Comparison of ENCODE assay signal across 14 cellular contexts in the genomic region with DNA sequence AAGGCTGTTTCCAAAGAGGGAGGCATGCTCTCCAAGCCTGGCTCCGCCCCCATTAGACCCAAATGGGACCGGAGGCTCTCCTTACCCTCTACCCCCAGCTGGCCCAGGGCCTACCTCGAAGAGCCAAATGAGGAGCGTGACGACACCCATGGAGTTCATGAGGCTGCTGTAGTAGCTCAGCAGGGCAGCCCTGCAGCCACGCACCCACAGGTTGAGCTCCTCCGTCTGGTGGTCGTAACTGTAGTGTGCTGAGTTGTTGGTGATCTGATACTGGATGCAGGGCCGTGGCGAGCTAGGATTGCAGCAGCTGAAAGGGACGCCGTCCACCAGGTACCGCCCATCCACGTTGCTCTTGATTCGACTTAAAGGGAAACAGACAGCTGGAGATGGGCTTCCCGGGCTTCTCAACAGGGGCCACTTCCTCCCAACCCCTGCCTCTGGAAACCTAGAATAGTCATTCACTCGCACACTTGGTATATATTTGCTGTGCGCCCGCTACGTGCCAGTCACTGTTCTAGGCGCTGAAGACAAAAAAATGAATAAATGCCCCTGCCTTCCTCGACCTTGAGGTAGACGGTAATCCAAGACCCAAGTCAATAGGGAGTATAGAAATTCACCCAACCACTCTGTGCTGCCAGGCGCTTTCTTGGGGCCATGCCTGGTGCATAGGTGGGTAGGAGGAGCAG. TPM values are rescaled to one million over a fixed set of nuclear protein-coding genes. Genes with fewer than 3 reads are reported as not detected.
DNase-seq lines count a peak whose midpoint lies in the region; ATAC-seq and TF ChIP-seq lines count a peak whose summit lies in the region.
"Had no signal": no experiment of that assay in that cellular context is flagged by ENCODE, and none has a peak within 500 bp of the region (broad histone marks: within the 10 kb centered on the region; RNA-seq: fewer than 3 reads in every experiment).

No MANE protein-coding gene starts in this region.

- H3K27me3 ChIP-seq in BJ (ENCODE audit: control insufficient read depth, insufficient read depth, low read length): no peaks in the 10 kb centered on the region
- H3K27me3 ChIP-seq: upper lobe of left lung had no signal

- TF ChIP-seq CTCF in BJ (IDR thresholded peaks at IDR 0.05; ENCODE audit: insufficient read depth, low read depth, low read length) (no peak), foreskin fibroblast (IDR thresholded peaks at IDR 0.05; ENCODE audit: low read depth, low read length) (no peak), nephron progenitor cell (IDR thresholded peaks at IDR 0.05) (no peak)

- H3K4me3 ChIP-seq in BJ (ENCODE audit: low read depth, low read length): peak overlapping the region; percentile 27
- H3K4me3 ChIP-seq in foreskin fibroblast (ENCODE audit: low read depth in 1 of 2, low read length in 2 of 2): peak overlapping the region; percentile 36 to 55

- no peak overlapping the region for H3K4me3 Mint-ChIP-seq in nephron progenitor cell
- H3K4me3 Mint-ChIP-seq: activated naive CD4-positive, alpha-beta T cell treated with anti-CD3 and anti-CD28 coated beads for 36 hours had no signal

- DNase-seq in BJ (ENCODE audit: low read depth) (no peak), RPMI7951 (ENCODE audit: low read depth) (peak; percentile 75), foreskin fibroblast (no peak), nephron progenitor cell (no peak), NCI-H748 (lab: John Stamatoyannopoulos, UW; ENCODE audit: unreplicated experiment) (no peak), NOMO-1 treated with dmso at 0.1 percent for 144 hours (lab: John Stamatoyannopoulos, UW; ENCODE audit: unreplicated experiment) (no peak), CD1c-positive myeloid dendritic cell (ENCODE audit: extremely low spot score) (no peak)
- DNase-seq: activated naive CD4-positive, alpha-beta T cell treated with anti-CD3 and anti-CD28 coated beads for 36 hours; HCEC 1CT; NCI-H1092 treated with DMSO at 0.1 percent for 48 hours; OCI-M1; stimulated activated CD4-positive, alpha-beta T cell treated with anti-CD3 and anti-CD28 coated beads, Interleukin-4, amount 100 ng/mL, for 24 hours; upper lobe of left lung had no signal

- H3K36me3 Mint-ChIP-seq in nephron progenitor cell (ENCODE audit: low read depth): no peaks in the 10 kb centered on the region

- peaks cover 9% of the 10 kb centered on the region for H3K27me3 Mint-ChIP-seq in nephron progenitor cell (ENCODE audit: low read depth, poor library complexity)

- H3K36me3 ChIP-seq in BJ (ENCODE audit: control insufficient read depth, insufficient read depth, low read length): no peaks in the 10 kb centered on the region
- H3K36me3 ChIP-seq: upper lobe of left lung had no signal

- H3K27ac Mint-ChIP-seq in nephron progenitor cell: peak overlapping the region; percentile 71
- H3K27ac Mint-ChIP-seq: activated naive CD4-positive, alpha-beta T cell treated with anti-CD3 and anti-CD28 coated beads for 36 hours had no signal

- peaks cover 14% of the 10 kb centered on the region for H3K4me1 Mint-ChIP-seq in nephron progenitor cell

- CTCF ChIA-PET in BJ (lab: Yijun Ruan, JAX): interaction anchor here (1.2 to 2.0 kb wide), 2 partner anchors 22 to 23 kb away, joined by 4 to 7 read pairs; no protein-coding TSS in a partner anchor

- ATAC-seq in HG03469 (IDR thresholded peaks at IDR 0.05; ENCODE audit: unreplicated experiment): no peak

- POLR2A ChIA-PET in BJ (lab: Charles Lee): no interaction called here

- H3K9me3 Mint-ChIP-seq in nephron progenitor cell: no peaks in the 10 kb centered on the region
- H3K9me3 Mint-ChIP-seq: activated naive CD4-positive, alpha-beta T cell treated with anti-CD3 and anti-CD28 coated beads for 36 hours had no signal

RNA-seq across cellular contexts. Expression of gene PRPH2, which starts 18.0 kb away (rescaled TPM):
- polyA plus RNA-seq in BJ (2011; rRNA removed): 1.7 and 2.3 TPM in 2 replicates
- 1.8 and 2.2 TPM in 2 replicates for polyA minus RNA-seq in BJ (2011; rRNA and poly(A)+ RNA removed)
- 1.8 and 2.5 TPM in 2 replicates for total RNA-seq in RPMI7951 (2014; rRNA removed; shearing (Covaris generic))
- total RNA-seq: activated naive CD4-positive, alpha-beta T cell treated with anti-CD3 and anti-CD28 coated beads for 36 hours had no signal

RNA-seq across cellular contexts. Expression of gene TBCC, which starts 41.5 kb away (rescaled TPM):
- polyA plus RNA-seq in BJ (2011; rRNA removed): 16.5 and 23.8 TPM in 2 replicates
- 15.4 and 15.5 TPM in 2 replicates for polyA minus RNA-seq in BJ (2011; rRNA and poly(A)+ RNA removed)
- total RNA-seq in RPMI7951 (2014; rRNA removed; shearing (Covaris generic)): 47.8 and 63.7 TPM in 2 replicates
